15 cellular contexts compared by ENCODE assay signal in the genomic region with DNA sequence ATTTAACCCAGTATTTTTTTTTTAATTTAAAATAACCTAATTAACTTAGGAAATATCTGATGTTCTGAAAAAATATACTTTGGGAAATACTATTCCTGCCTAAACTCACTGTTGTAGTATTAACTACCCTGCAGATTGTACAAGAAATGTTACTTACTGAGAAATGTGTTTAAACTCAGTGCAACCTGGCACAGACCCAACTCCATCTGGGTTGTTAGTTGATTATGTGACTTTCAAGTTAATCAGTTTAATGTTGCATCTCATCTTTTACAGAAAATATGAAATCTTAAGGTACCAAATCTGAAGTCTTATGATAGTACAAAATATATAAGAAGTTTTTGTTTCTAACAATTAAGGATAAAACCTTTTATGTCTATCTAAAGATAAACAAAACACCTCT.
"Had no signal": no experiment of that assay in that cellular context is flagged by ENCODE, and none has a peak within 500 bp of the region (broad histone marks: within the 10 kb centered on the region; RNA-seq: fewer than 3 reads in every experiment).

No MANE protein-coding gene starts in this region.

- DNase-seq: effector memory CD8-positive, alpha-beta T cell; esophagus squamous epithelium; foreskin fibroblast; left colon; left ventricle myocardium superior; mesendoderm; naive thymus-derived CD4-positive, alpha-beta T cell; nephron progenitor cell; psoas muscle; spleen; stimulated activated CD4-positive, alpha-beta T cell treated with anti-CD3 and anti-CD28 coated beads, Interleukin-15, amount 100 ng/mL, for 24 hours; stimulated activated CD4-positive, alpha-beta T cell treated with anti-CD3 and anti-CD28 coated beads, Interleukin-1b, Interleukin-23, amount 100 ng/mL, for 48 hours; stimulated activated CD4-positive, alpha-beta T cell treated with anti-CD3 and anti-CD28 coated beads, Interleukin-4, amount 100 ng/mL, for 24 hours; testis; upper lobe of right lung had no signal
